1 cellular context compared by ENCODE assay signal in the genomic region with DNA sequence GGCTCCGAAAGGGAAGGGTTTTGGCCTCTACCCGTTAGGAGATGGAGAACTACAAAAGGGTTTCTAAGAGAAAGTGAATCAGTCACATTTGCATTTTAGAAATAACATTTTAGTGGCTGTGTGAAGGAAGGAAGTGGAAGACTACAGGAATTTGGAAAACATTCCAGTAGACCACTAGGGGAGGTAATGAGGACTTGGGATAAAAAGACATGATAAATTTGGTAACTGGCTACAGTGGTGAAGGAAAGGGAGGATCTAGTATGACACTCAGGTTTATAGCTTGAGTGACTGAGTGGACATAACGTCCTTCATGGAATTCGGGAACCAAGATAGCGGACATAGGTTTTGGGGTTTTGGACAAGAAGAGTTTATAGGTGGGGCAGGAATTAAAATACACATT.
TF ChIP-seq lines count a peak whose summit lies in the region.

No MANE protein-coding gene starts in this region.

TF ChIP-seq in HCT116, 20 proteins besides CTCF, POLR2A, EP300 and RAD21 (continued from another document):
- TF ChIP-seq POLR2AphosphoS5 (IDR thresholded peaks at IDR 0.05; ENCODE audit: low read depth, low read length) (no peak), JUND (IDR thresholded peaks at IDR 0.05) (no peak), ZNF274 (IDR thresholded peaks at IDR 0.05; ENCODE audit: low read depth, low read length) (no peak), ELF1 (IDR thresholded peaks at IDR 0.05; ENCODE audit: borderline replicate concordance, low read depth) (no peak), YY1 (IDR thresholded peaks at IDR 0.05; ENCODE audit: extremely low read depth, insufficient replicate concordance, low read depth, low read length) (no peak), EZH2phosphoT487 (IDR thresholded peaks at IDR 0.05; ENCODE audit: borderline replicate concordance) (no peak)
- TF ChIP-seq, protein P1, sequence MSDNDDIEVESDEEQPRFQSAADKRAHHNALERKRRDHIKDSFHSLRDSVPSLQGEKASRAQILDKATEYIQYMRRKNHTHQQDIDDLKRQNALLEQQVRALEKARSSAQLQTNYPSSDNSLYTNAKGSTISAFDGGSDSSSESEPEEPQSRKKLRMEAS (IDR thresholded peaks at IDR 0.05) = no peak
TF ChIP-seq in HCT116: peak in this region for 0.
